Comparison of ENCODE assay signal across 8 cellular contexts in genomic region chr13:108270442-108270841, GRCh38. TPM values are rescaled to one million over a fixed set of nuclear protein-coding genes. Genes with fewer than 3 reads are reported as not detected.
A peak's percentile ranks its signal among the peaks of the same experiment; 100 is the strongest.
DNase-seq lines count a peak whose midpoint lies in the region; ATAC-seq, FAIRE-seq and TF ChIP-seq lines count a peak whose summit lies in the region.

No MANE protein-coding gene starts in this region.

- no peak overlapping the region for H3K56ac ChIP-seq in IMR-90 (ENCODE audit: extremely low read depth, insufficient read depth, low read length)

- H4K91ac ChIP-seq in IMR-90 (ENCODE audit: insufficient read depth, low read depth, low read length), result no peak overlapping the region

- H3K9me3 ChIP-seq in AG04450 (ENCODE audit: control insufficient read depth, insufficient read depth, low read length) (no peaks in the 10 kb centered on the region), IMR-90 (ENCODE audit: control insufficient read depth, insufficient read depth, low read length) (no peaks in the 10 kb centered on the region)

- no peaks in the 10 kb centered on the region for H4K20me1 ChIP-seq in IMR-90 (ENCODE audit: insufficient read depth, low read length)

- no peak overlapping the region for H3K18ac ChIP-seq in IMR-90 (ENCODE audit: low read depth, low read length)

- H2AK9ac ChIP-seq in IMR-90 (replicated peaks; ENCODE audit: low read depth, low read length, poor library complexity), result no peak overlapping the region

- no peak overlapping the region for H2BK120ac ChIP-seq in IMR-90 (ENCODE audit: low read depth, low read length)

- no peak for DNase-seq in AG04450 (ENCODE audit: low read depth, low spot score)
- DNase-seq in IMR-90, result no peak
- no peak for DNase-seq in coronary artery (ENCODE audit: low spot score)
- DNase-seq in sciatic nerve (ENCODE audit: low spot score), result no peak
- no peak for DNase-seq in NCI-H526 (lab: John Stamatoyannopoulos, UW)
- DNase-seq in NCI-H1105 treated with DMSO at 0.1 percent for 48 hours (lab: John Stamatoyannopoulos, UW), result no peak
- DNase-seq in RCC 7860 (ENCODE audit: low spot score), result no peak

- FAIRE-seq in RCC 7860 (lab: Jason Lieb, UNC), result no peak

- no peak overlapping the region for H3K4ac ChIP-seq in IMR-90 (ENCODE audit: low read depth, low read length)

- H3K36me3 ChIP-seq in IMR-90 (ENCODE audit: control insufficient read depth, insufficient read depth, low read length), result no peaks in the 10 kb centered on the region

- peak overlapping the region; percentile 38; the same call in 1 of the 2 replicates for H3K14ac ChIP-seq in IMR-90 (replicated peaks; ENCODE audit: low read depth, low read length)

- H3K4me1 ChIP-seq in IMR-90 (ENCODE audit: control insufficient read depth, insufficient read depth, low read length), result peaks cover 2% of the 10 kb centered on the region; the same call in 1 of the 2 replicates

- TF ChIP-seq CTCF in AG04450 (IDR thresholded peaks at IDR 0.05; ENCODE audit: low read depth, low read length) (no peak), IMR-90 (conservative IDR thresholded peaks at IDR 0.05; ENCODE audit: low read depth, low read length) (no peak), coronary artery (IDR thresholded peaks at IDR 0.05) (no peak)

- no peak for TF ChIP-seq RAD21 in IMR-90 (IDR thresholded peaks at IDR 0.05; ENCODE audit: low read length)

- H2BK15ac ChIP-seq in IMR-90 (ENCODE audit: low read depth, low read length), result no peak overlapping the region

- no TSS peak for BruUV-seq in IMR-90 (replicated peaks; lab: Mats Ljungman, UMichigan)

- ATAC-seq in GM19452 (IDR thresholded peaks at IDR 0.05; ENCODE audit: unreplicated experiment) (peak; percentile 8), IMR-90 (ENCODE audit: low read depth) (0 out of 2 replicates have a peak, but pooled peaks have one; percentile 7), sciatic nerve (peak; percentile 25)

- dilution Hi-C loops in IMR-90 (cut with HindIII; ENCODE audit: low sequenced_read_pairs, unreplicated experiment), result no loop called here

- H3K27me3 ChIP-seq in AG04450 (ENCODE audit: control insufficient read depth, insufficient read depth, low read length), result no peaks in the 10 kb centered on the region
- no peaks in the 10 kb centered on the region for H3K27me3 ChIP-seq in IMR-90 (ENCODE audit: control insufficient read depth, insufficient read depth, low read length)

- no peak overlapping the region for H4K8ac ChIP-seq in IMR-90 (ENCODE audit: low read depth in 2 of 2, low read length in 2 of 2)

- in situ Hi-C loops in IMR-90 (cut with MboI; ENCODE audit: low sequenced_read_pairs), result no loop called here

- H2BK5ac ChIP-seq in IMR-90 (ENCODE audit: low read depth, low read length, poor library complexity, severe bottlenecking), result no peak overlapping the region

- WGBS in IMR-90 (ENCODE audit: extremely low coverage in 2 of 2, insufficient read length in 1 of 2), 2 experiments, result no CpG with 5 or more reads among the region's 3 CpGs

- peak overlapping the region; percentile 81 for H2AFZ ChIP-seq in IMR-90 (replicated peaks; ENCODE audit: low read length, poor library complexity)

- no peaks in the 10 kb centered on the region for H3K79me1 ChIP-seq in IMR-90 (ENCODE audit: low read depth in 1 of 2, low read length in 2 of 2)

- peak overlapping the region; percentile 90 for H3K4me2 ChIP-seq in IMR-90 (ENCODE audit: low read depth, low read length)

- no peak overlapping the region for H3K23ac ChIP-seq in IMR-90 (ENCODE audit: low read depth, low read length)

- peak overlapping the region; percentile 57 for H3K4me3 ChIP-seq in AG04450 (ENCODE audit: low read depth, low read length)
- peak overlapping the region; percentile 36; the same call in 1 of the 2 replicates for H3K4me3 ChIP-seq in IMR-90 (ENCODE audit: insufficient read depth, low read depth, low read length)
- peak overlapping the region; percentile 70 for H3K4me3 ChIP-seq in coronary artery

- CTCF ChIA-PET in AG04450 (lab: Charles Lee) (interaction anchor here (0.9 kb wide), 1 partner anchor 39 kb away, joined by 4 read pairs; no protein-coding TSS in a partner anchor), IMR-90 (lab: Yijun Ruan, JAX) (interaction anchor here (1.1 kb wide), 1 partner anchor 38 kb away, joined by 3 read pairs; no protein-coding TSS in a partner anchor)

- H3K9ac ChIP-seq in IMR-90 (ENCODE audit: low read depth, low read length), result no peak overlapping the region

- H4K5ac ChIP-seq in IMR-90 (ENCODE audit: low read depth, low read length), result no peak overlapping the region

- TF ChIP-seq POLR2A in IMR-90 (IDR thresholded peaks at IDR 0.05; ENCODE audit: low read depth, low read length), result no peak

- H2BK20ac ChIP-seq in IMR-90 (ENCODE audit: low read depth, low read length), result no peak overlapping the region

- no peak overlapping the region for H3K27ac ChIP-seq in AG04450 (ENCODE audit: low read depth, low read length)
- H3K27ac ChIP-seq in IMR-90 (ENCODE audit: insufficient read depth, low read length), result no peak overlapping the region
- peak overlapping the region; percentile 36 to 75 for H3K27ac ChIP-seq in coronary artery

- POLR2A ChIA-PET in AG04450 (lab: Yijun Ruan, JAX), result no interaction called here
- POLR2A ChIA-PET in IMR-90 (lab: Charles Lee; ENCODE audit: unreplicated experiment), result no interaction called here

- H2AK5ac ChIP-seq in IMR-90 (ENCODE audit: low read depth, low read length), result no peak overlapping the region

- intact Hi-C loops in IMR-90 (cut with micrococcal nuclease), result no loop called here
- intact Hi-C loops in sciatic nerve (cut with DNase I), result no loop called here

- H3K9me1 ChIP-seq in IMR-90 (ENCODE audit: insufficient read depth, low read length), result peaks cover 3% of the 10 kb centered on the region; the same call in 1 of the 2 replicates

TF ChIP-seq in IMR-90, 13 proteins besides CTCF, POLR2A, EP300 and RAD21:
- TF ChIP-seq CHD1 (IDR thresholded peaks at IDR 0.05; ENCODE audit: low read depth, low read length) (no peak), ELK1 (IDR thresholded peaks at IDR 0.05; ENCODE audit: borderline replicate concordance, low read depth, low read length) (no peak), CEBPB (IDR thresholded peaks at IDR 0.05; ENCODE audit: low read depth, low read length) (no peak), BHLHE40 (IDR thresholded peaks at IDR 0.05; ENCODE audit: low read depth, low read length) (no peak), SMC3 (IDR thresholded peaks at IDR 0.05; ENCODE audit: low read depth, low read length) (no peak), MAFK (IDR thresholded peaks at IDR 0.05; ENCODE audit: low read depth, low read length) (no peak), NFE2L2 (IDR thresholded peaks at IDR 0.05; ENCODE audit: low read depth, low read length) (no peak), USF2 (IDR thresholded peaks at IDR 0.05; ENCODE audit: low read depth, low read length) (no peak), RFX5 (IDR thresholded peaks at IDR 0.05; ENCODE audit: low read depth, low read length) (no peak), MAZ (IDR thresholded peaks at IDR 0.05; ENCODE audit: borderline replicate concordance, low read depth, low read length) (no peak), FOS (IDR thresholded peaks at IDR 0.05; ENCODE audit: low read depth, low read length) (no peak)
TF ChIP-seq in IMR-90: peak in this region for 0.

RNA-seq across cellular contexts. Expression of gene TNFSF13B, which starts 0.9 kb away (rescaled TPM):
- 0.48 and 1.1 TPM in 2 replicates for polyA plus RNA-seq in AG04450 (2011; rRNA removed)
- polyA minus RNA-seq in AG04450 (2011; rRNA and poly(A)+ RNA removed), result 1.6 and 3.0 TPM in 2 replicates
- 0.54 and 0.56 TPM in 2 replicates for total RNA-seq in IMR-90 (2012; rRNA removed)
- polyA plus RNA-seq in IMR-90 (2012; rRNA removed), result 0.29 and 0.33 TPM in 2 replicates
- polyA plus RNA-seq in IMR-90 (2012; cell fraction: cytosol; rRNA removed), result 0.18 and 1.2 TPM in 2 replicates
- polyA plus RNA-seq in IMR-90 (2012; cell fraction: nucleus; rRNA removed; ENCODE audit: low replicate concordance), result 0.70 and 2.5 TPM in 2 replicates
- total RNA-seq in sciatic nerve, result 12.3 TPM

RNA-seq across cellular contexts. Expression of gene ABHD13, which starts 52.2 kb away (rescaled TPM):
- 6.5 and 8.9 TPM in 2 replicates for polyA plus RNA-seq in AG04450 (2011; rRNA removed)
- polyA minus RNA-seq in AG04450 (2011; rRNA and poly(A)+ RNA removed), result 2.9 and 6.5 TPM in 2 replicates
- 4.1 and 10.6 TPM in 2 replicates for total RNA-seq in IMR-90 (2012; rRNA removed)
- 2.8 and 4.0 TPM in 2 replicates for polyA plus RNA-seq in IMR-90 (2012; rRNA removed)
- polyA plus RNA-seq in IMR-90 (2012; cell fraction: cytosol; rRNA removed), result 0.92 and 1.1 TPM in 2 replicates
- 0.39 and 2.6 TPM in 2 replicates for polyA plus RNA-seq in IMR-90 (2012; cell fraction: nucleus; rRNA removed; ENCODE audit: low replicate concordance)
- total RNA-seq in sciatic nerve, result 10.7 TPM

RNA-seq across cellular contexts. Expression of gene LIG4, which starts 55.1 kb away (rescaled TPM):
- 7.5 and 10.4 TPM in 2 replicates for polyA plus RNA-seq in AG04450 (2011; rRNA removed)
- 2.5 and 5.0 TPM in 2 replicates for polyA minus RNA-seq in AG04450 (2011; rRNA and poly(A)+ RNA removed)
- total RNA-seq in IMR-90 (2012; rRNA removed), result 7.2 and 11.7 TPM in 2 replicates
- polyA plus RNA-seq in IMR-90 (2012; rRNA removed), result 3.5 and 5.0 TPM in 2 replicates
- polyA plus RNA-seq in IMR-90 (2012; cell fraction: cytosol; rRNA removed), result 0.42 and 0.71 TPM in 2 replicates
- 0.50 and 5.8 TPM in 2 replicates for polyA plus RNA-seq in IMR-90 (2012; cell fraction: nucleus; rRNA removed; ENCODE audit: low replicate concordance)
- total RNA-seq in sciatic nerve, result 8.5 TPM

Comparison
In these comparisons a context has a peak if more than half of its experiments do, and no peak if none do; other contexts are left out.
1. H3K27ac ChIP-seq: peak in coronary artery (2 of 2); none in AG04450 (single experiment) and IMR-90 (single experiment).
2. Peak in every context shown above with its lines, with median percentiles within 50 percentile points of each other: H3K4me3 ChIP-seq and ATAC-seq.